In genomic region chr2:241645056-241645914, GRCh38 we compare ENCODE assay signal across 1 cellular context.
TF ChIP-seq lines count a peak whose summit lies in the region.

No MANE protein-coding gene starts in this region.

TF ChIP-seq in HepG2, 621 proteins besides CTCF, POLR2A, EP300 and RAD21 (continued from another document and continues in another):
- TF ChIP-seq HNF1B (CRISPR knock-in tag; IDR thresholded peaks at IDR 0.05) = peak; percentile 84; the same call in 1 of the 2 replicates
- TF ChIP-seq ZHX1 (CRISPR knock-in tag; IDR thresholded peaks at IDR 0.05; ENCODE audit: low read depth) = peak; percentile 95; the same call in 1 of the 2 replicates
- peak; percentile 69; the same call in 1 of the 2 replicates for TF ChIP-seq ZNF547 (CRISPR knock-in tag; IDR thresholded peaks at IDR 0.05)
- TF ChIP-seq ZNF496 (CRISPR knock-in tag; IDR thresholded peaks at IDR 0.05; ENCODE audit: insufficient replicate concordance) = no peak
- TF ChIP-seq CENPBD1 (CRISPR knock-in tag; IDR thresholded peaks at IDR 0.05; ENCODE audit: borderline replicate concordance, low read depth) = no peak
- TF ChIP-seq ONECUT2 (CRISPR knock-in tag; IDR thresholded peaks at IDR 0.05) = no peak
- TF ChIP-seq ZHX2 (IDR thresholded peaks at IDR 0.05; ENCODE audit: low read depth) = 0 out of 2 replicates have a peak, but pooled peaks have one; percentile 39
- TF ChIP-seq ZHX2 (CRISPR knock-in tag; IDR thresholded peaks at IDR 0.05; ENCODE audit: borderline replicate concordance) = no peak
- TF ChIP-seq ZNF329 (CRISPR knock-in tag; IDR thresholded peaks at IDR 0.05; ENCODE audit: low read depth) = 0 out of 2 replicates have a peak, but pooled peaks have one; percentile 10
- TF ChIP-seq ATM (IDR thresholded peaks at IDR 0.05; ENCODE audit: borderline replicate concordance) = no peak
- peak; percentile 69 for TF ChIP-seq TEAD3 (CRISPR knock-in tag; optimal IDR thresholded peaks at IDR 0.05; ENCODE audit: borderline replicate concordance)
- TF ChIP-seq AGO2 (optimal IDR thresholded peaks at IDR 0.05; ENCODE audit: low read depth, low read length) = no peak
- 0 out of 2 replicates have a peak, but pooled peaks have one; percentile 48 for TF ChIP-seq ZNF230 (CRISPR knock-in tag; IDR thresholded peaks at IDR 0.05)
- TF ChIP-seq FOSL2 (CRISPR knock-in tag; IDR thresholded peaks at IDR 0.05) = peak; percentile 51
- 0 out of 2 replicates have a peak, but pooled peaks have one; percentile 18 for TF ChIP-seq RBAK (CRISPR knock-in tag; IDR thresholded peaks at IDR 0.05)
- TF ChIP-seq SMARCC2 (IDR thresholded peaks at IDR 0.05) = no peak
- TF ChIP-seq ZNF143 (CRISPR knock-in tag; IDR thresholded peaks at IDR 0.05) = no peak
- TF ChIP-seq ARNT2 (CRISPR knock-in tag; IDR thresholded peaks at IDR 0.05; ENCODE audit: low read depth) = peak; percentile 56
- no peak for TF ChIP-seq ZBTB1 (CRISPR knock-in tag; IDR thresholded peaks at IDR 0.05; ENCODE audit: borderline replicate concordance)
- peak; percentile 65; the same call in 1 of the 2 replicates for TF ChIP-seq ZNF275 (CRISPR knock-in tag; IDR thresholded peaks at IDR 0.05; ENCODE audit: borderline replicate concordance)
- peak; percentile 77 for TF ChIP-seq ARID5B (CRISPR knock-in tag; IDR thresholded peaks at IDR 0.05)
- no peak for TF ChIP-seq MAZ (IDR thresholded peaks at IDR 0.05; ENCODE audit: borderline replicate concordance, low read depth, low read length)
- TF ChIP-seq MAZ (CRISPR knock-in tag; IDR thresholded peaks at IDR 0.05; ENCODE audit: low read depth) = no peak; the same call in none of the 2 replicates
- TF ChIP-seq ZNF430 (CRISPR knock-in tag; IDR thresholded peaks at IDR 0.05) = peak; percentile 95; the same call in 1 of the 2 replicates
- TF ChIP-seq SAFB2 (CRISPR knock-in tag; IDR thresholded peaks at IDR 0.05; ENCODE audit: borderline replicate concordance, low read depth) = no peak; the same call in 1 of the 2 replicates
- no peak for TF ChIP-seq SRSF1 (optimal IDR thresholded peaks at IDR 0.05; ENCODE audit: low read depth, low read length)
- peak; percentile 93 for TF ChIP-seq ZNF292 (CRISPR knock-in tag; IDR thresholded peaks at IDR 0.05; ENCODE audit: borderline replicate concordance, low read depth)
- no peak for TF ChIP-seq TEF (CRISPR knock-in tag; IDR thresholded peaks at IDR 0.05)
- no peak for TF ChIP-seq ZNF672 (CRISPR knock-in tag; IDR thresholded peaks at IDR 0.05)
- no peak; the same call in none of the 2 replicates for TF ChIP-seq SIN3A (IDR thresholded peaks at IDR 0.05; ENCODE audit: borderline replicate concordance, low read depth, low read length)
- no peak for TF ChIP-seq ATF7 (IDR thresholded peaks at IDR 0.05)
- TF ChIP-seq ATF7 (CRISPR knock-in tag; IDR thresholded peaks at IDR 0.05) = no peak
- TF ChIP-seq MTA1 (CRISPR knock-in tag; IDR thresholded peaks at IDR 0.05; ENCODE audit: borderline replicate concordance) = peak; percentile 99
- peak; percentile 69 for TF ChIP-seq NR2F6 (IDR thresholded peaks at IDR 0.05)
- TF ChIP-seq NR2F6 (CRISPR knock-in tag; IDR thresholded peaks at IDR 0.05) = peak; percentile 36; the same call in 1 of the 2 replicates
- TF ChIP-seq ZNF850 (CRISPR knock-in tag; conservative IDR thresholded peaks at IDR 0.05) = no peak
- TF ChIP-seq ZMAT3 (CRISPR knock-in tag; conservative IDR thresholded peaks at IDR 0.05) = peak; percentile 90
- 0 out of 2 replicates have a peak, but pooled peaks have one; percentile 7 for TF ChIP-seq PRDM10 (CRISPR knock-in tag; IDR thresholded peaks at IDR 0.05; ENCODE audit: low read depth)
- TF ChIP-seq PHF5A (CRISPR knock-in tag; IDR thresholded peaks at IDR 0.05; ENCODE audit: low read depth, unreplicated experiment) = no peak
- TF ChIP-seq ELF1 (CRISPR knock-in tag; IDR thresholded peaks at IDR 0.05) = no peak
- no peak for TF ChIP-seq SP140L (CRISPR knock-in tag; IDR thresholded peaks at IDR 0.05; ENCODE audit: borderline replicate concordance)
- TF ChIP-seq HMG20A (CRISPR knock-in tag; IDR thresholded peaks at IDR 0.05; ENCODE audit: borderline replicate concordance) = no peak; the same call in 1 of the 2 replicates
